In the genomic region with DNA sequence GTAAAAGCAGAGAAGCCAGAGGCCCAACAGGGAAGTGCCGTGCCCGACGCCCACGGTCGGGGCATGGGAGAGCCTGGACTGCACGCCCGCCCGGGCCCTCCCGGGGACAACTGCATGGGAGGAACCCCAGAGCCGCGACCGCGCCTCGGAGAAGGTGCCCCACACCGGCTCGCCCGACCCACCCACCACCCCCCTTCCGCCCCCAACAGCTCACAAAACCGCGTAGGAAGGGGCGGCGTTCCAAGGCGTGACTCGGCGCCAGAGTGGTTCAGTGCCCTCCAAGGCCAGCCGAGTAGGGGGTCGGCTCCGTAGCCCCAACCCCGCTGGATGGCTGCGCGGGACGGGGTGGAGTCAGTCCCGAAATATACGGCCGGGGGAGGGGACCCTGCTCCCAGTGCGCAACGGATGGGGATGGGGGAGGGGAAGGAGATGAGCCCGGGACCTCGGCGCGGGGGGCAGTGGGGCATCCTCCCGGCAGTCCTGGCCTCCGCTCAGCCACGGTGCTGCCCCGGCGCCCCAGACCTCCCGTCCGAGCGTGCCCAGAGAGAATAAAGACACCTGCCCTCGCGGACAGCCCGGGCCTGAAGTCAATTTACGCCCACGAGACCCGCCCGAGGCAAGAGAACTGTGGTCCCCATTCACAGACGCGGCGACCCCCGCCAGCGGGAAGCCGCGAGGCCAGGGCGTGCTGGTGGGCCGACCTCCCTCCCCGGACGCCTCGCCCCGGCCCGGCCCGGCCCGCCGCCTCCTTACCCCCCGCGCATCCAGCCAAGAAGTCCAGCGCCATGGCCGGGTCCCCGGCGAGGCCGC, we compare ENCODE assay signal across 8 cellular contexts. TPM values are rescaled to one million over a fixed set of nuclear protein-coding genes. Genes with fewer than 3 reads are reported as not detected.
A peak's percentile ranks its signal among the peaks of the same experiment; 100 is the strongest.
DNase-seq lines count a peak whose midpoint lies in the region; ATAC-seq, FAIRE-seq and TF ChIP-seq lines count a peak whose summit lies in the region.

No MANE protein-coding gene starts in this region.

- H3K27ac ChIP-seq in endothelial cell of umbilical vein (ENCODE audit: insufficient read depth, low read depth, low read length) (peak overlapping the region; percentile 30), transverse colon (peak overlapping the region; percentile 88 to 93 (median 90))

- peak overlapping the region; percentile 68 for H3K27ac Mint-ChIP-seq in activated CD8-positive, alpha-beta T cell treated with anti-CD3 and anti-CD28 coated beads for 36 hours
- H3K27ac Mint-ChIP-seq in natural killer cell: peak overlapping the region; percentile 64 to 82

- POLR2A ChIA-PET in activated CD8-positive, alpha-beta T cell treated with anti-CD3 and anti-CD28 coated beads for 36 hours (lab: Charles Lee): interaction anchor here (0.6 to 1.6 kb wide), 4 partner anchors 14 to 60 kb away, joined by 3 to 5 read pairs (median 4); no protein-coding TSS in a partner anchor
- POLR2A ChIA-PET in endothelial cell of umbilical vein (lab: Charles Lee): interaction anchor here (0.7 kb wide), 1 partner anchor 69 kb away, joined by 3 read pairs; a partner anchor contains a TSS

- H3K4me1 ChIP-seq in endothelial cell of umbilical vein (ENCODE audit: control insufficient read depth, extremely low read depth, insufficient read depth, low read length) (peaks cover 21% of the 10 kb centered on the region), transverse colon (peaks cover 10 to 44% (median 25%) of the 10 kb centered on the region in 4 donors)

- no peaks in the 10 kb centered on the region for H4K20me1 ChIP-seq in endothelial cell of umbilical vein (replicated peaks; ENCODE audit: control insufficient read depth, extremely low read depth, insufficient read depth, low read length)

- no peaks in the 10 kb centered on the region for H3K9me3 ChIP-seq in endothelial cell of umbilical vein (replicated peaks; ENCODE audit: control insufficient read depth, insufficient read depth, low read length)
- no peaks in the 10 kb centered on the region for H3K9me3 ChIP-seq in transverse colon

- 1% methylated on average over 45 of the region's 80 CpGs; no CpG with 5 or more reads in 1 of the 2 donors for WGBS in transverse colon (ENCODE audit: low coverage in 1 of 2), 2 donors

- peak overlapping the region; percentile 78 for H3K4me3 Mint-ChIP-seq in activated CD8-positive, alpha-beta T cell treated with anti-CD3 and anti-CD28 coated beads for 36 hours
- peak overlapping the region; percentile 93 for H3K4me3 Mint-ChIP-seq in natural killer cell

- peaks cover 12% of the 10 kb centered on the region for H3K4me1 Mint-ChIP-seq in activated CD8-positive, alpha-beta T cell treated with anti-CD3 and anti-CD28 coated beads for 36 hours (ENCODE audit: low read depth)
- peaks cover 18 to 20% of the 10 kb centered on the region in 2 donors for H3K4me1 Mint-ChIP-seq in natural killer cell

- TF ChIP-seq POLR2A in endothelial cell of umbilical vein (IDR thresholded peaks at IDR 0.05; ENCODE audit: low read depth, low read length): no peak
- no peak for TF ChIP-seq POLR2A in transverse colon (IDR thresholded peaks at IDR 0.05)

- FAIRE-seq in endothelial cell of umbilical vein (lab: Jason Lieb, UNC): no peak

- peak overlapping the region; percentile 60 for H3K4me2 ChIP-seq in endothelial cell of umbilical vein (ENCODE audit: insufficient read depth, low read length)

- intact Hi-C loops in activated CD8-positive, alpha-beta T cell treated with anti-CD3 and anti-CD28 coated beads for 36 hours (cut with micrococcal nuclease): loop anchor here (10.0 kb wide), 1 partner anchor 69 kb away; a partner anchor contains a TSS
- intact Hi-C loops in endothelial cell of umbilical vein (cut with micrococcal nuclease) (loop anchor here (1.0 to 10.0 kb wide), 5 partner anchors 13 to 349 kb away; a partner anchor contains a TSS), natural killer cell (cut with micrococcal nuclease) (loop anchor here (2.0 to 5.0 kb wide), 2 partner anchors 21 to 72 kb away; a partner anchor contains a TSS), transverse colon (cut with DNase I; ENCODE audit: low total_unique reads) (loop anchor here (2.0 to 5.0 kb wide), 2 partner anchors 35 to 72 kb away; a partner anchor contains a TSS)

- BruUV-seq in endothelial cell of umbilical vein (replicated peaks; lab: Mats Ljungman, UMichigan): no TSS peak

- DNase-seq in EL (peak; percentile 39), endothelial cell of umbilical vein (ENCODE audit: low read depth, low spot score) (peak; percentile 34), natural killer cell (peak; percentile 22), transverse colon (peak; percentile 48)
- peak; percentile 64 for DNase-seq in activated CD8-positive, alpha-beta T cell treated with anti-CD3 and anti-CD28 coated beads for 36 hours

- H3K27me3 Mint-ChIP-seq in activated CD8-positive, alpha-beta T cell treated with anti-CD3 and anti-CD28 coated beads for 36 hours: peaks cover 2% of the 10 kb centered on the region
- peaks cover 0 to 3% of the 10 kb centered on the region in 2 donors for H3K27me3 Mint-ChIP-seq in natural killer cell (ENCODE audit: low read depth in 2 of 2)

- dilution Hi-C loops in endothelial cell of umbilical vein (cut with MboI; ENCODE audit: extremely low pct_ligation_motif_present, low sequenced_read_pairs): no loop called here

- H3K4me3 ChIP-seq in endothelial cell of umbilical vein (replicated peaks in 1 of 3; ENCODE audit: insufficient read depth in 1 of 3, low read depth in 1 of 3, low read length in 3 of 3) (peak overlapping the region; percentile 57 to 89 (median 61)), transverse colon (peak overlapping the region; percentile 69 to 97 (median 82))

- H3K27me3 ChIP-seq in endothelial cell of umbilical vein (ENCODE audit: control insufficient read depth in 2 of 2, insufficient read depth in 2 of 2, low read length in 2 of 2) (no peaks in the 10 kb centered on the region), transverse colon (no peaks in the 10 kb centered on the region)

- ATAC-seq in HG03175 (IDR thresholded peaks at IDR 0.05; ENCODE audit: unreplicated experiment) (peak; percentile 8), natural killer cell (peak; percentile 7 to 30 (median 14)), GM18861 (IDR thresholded peaks at IDR 0.05; ENCODE audit: unreplicated experiment) (no peak), HG03097 (IDR thresholded peaks at IDR 0.05; ENCODE audit: low FRiP score, unreplicated experiment) (no peak)
- peak; percentile 32 for ATAC-seq in activated CD8-positive, alpha-beta T cell treated with anti-CD3 and anti-CD28 coated beads for 36 hours

- H3K36me3 ChIP-seq in endothelial cell of umbilical vein (ENCODE audit: control insufficient read depth in 2 of 2, extremely low read depth in 1 of 2, insufficient read depth in 2 of 2, low read length in 2 of 2): no peaks in the 10 kb centered on the region
- H3K36me3 ChIP-seq in transverse colon: no peaks in the 10 kb centered on the region

- peak overlapping the region; percentile 57 for H2AFZ ChIP-seq in endothelial cell of umbilical vein (ENCODE audit: low read depth, low read length)

- peaks cover 10% of the 10 kb centered on the region for H3K79me2 ChIP-seq in endothelial cell of umbilical vein (ENCODE audit: control insufficient read depth, insufficient read depth, low read length)

- TF ChIP-seq EP300 in transverse colon (IDR thresholded peaks at IDR 0.05; ENCODE audit: low read depth): no peak

- H3K9me3 Mint-ChIP-seq in activated CD8-positive, alpha-beta T cell treated with anti-CD3 and anti-CD28 coated beads for 36 hours: no peaks in the 10 kb centered on the region
- no peaks in the 10 kb centered on the region for H3K9me3 Mint-ChIP-seq in natural killer cell

- no peaks in the 10 kb centered on the region for H3K9me1 ChIP-seq in endothelial cell of umbilical vein (replicated peaks; ENCODE audit: control insufficient read depth, extremely low read depth, insufficient read depth, low read length)

- H3K9ac ChIP-seq in endothelial cell of umbilical vein (replicated peaks; ENCODE audit: extremely low read depth, insufficient read depth, low read length): peak overlapping the region; percentile 74

- CTCF ChIA-PET in activated CD8-positive, alpha-beta T cell treated with anti-CD3 and anti-CD28 coated beads for 36 hours (lab: Charles Lee): interaction anchor here (0.9 kb wide), 1 partner anchor 21 kb away, joined by 3 read pairs; no protein-coding TSS in a partner anchor
- CTCF ChIA-PET in endothelial cell of umbilical vein (lab: Charles Lee): interaction anchor here (0.6 to 1.4 kb wide), 4 partner anchors 9 to 72 kb away, joined by 4 to 10 read pairs (median 5); no protein-coding TSS in a partner anchor

- no peaks in the 10 kb centered on the region for H3K36me3 Mint-ChIP-seq in activated CD8-positive, alpha-beta T cell treated with anti-CD3 and anti-CD28 coated beads for 36 hours (ENCODE audit: low read depth)
- H3K36me3 Mint-ChIP-seq in natural killer cell: no peaks in the 10 kb centered on the region

- TF ChIP-seq CTCF in activated CD8-positive, alpha-beta T cell treated with anti-CD3 and anti-CD28 coated beads for 36 hours (IDR thresholded peaks at IDR 0.05): no peak
- TF ChIP-seq CTCF in endothelial cell of umbilical vein (IDR thresholded peaks at IDR 0.05; ENCODE audit: extremely low read depth in 1 of 2, insufficient read depth in 1 of 2, low read depth in 1 of 2, low read length in 2 of 2): no peak
- TF ChIP-seq CTCF in natural killer cell (IDR thresholded peaks at IDR 0.05): no peak
- no peak for TF ChIP-seq CTCF in transverse colon (IDR thresholded peaks at IDR 0.05)

- in situ Hi-C loops in transverse colon (cut with MboI; ENCODE audit: low pct_ligation_motif_present in 1 of 4, low pct_unique_long_range_greater_than_20kb in 1 of 4, low sequenced_read_pairs in 3 of 4): no loop called here

RNA-seq across cellular contexts. Expression of a gene that starts 0.6 kb away (rescaled TPM):
- total RNA-seq in activated CD8-positive, alpha-beta T cell treated with anti-CD3 and anti-CD28 coated beads for 36 hours: 10 to 100 TPM; 23.6 to 24.7 TPM
- 108 and 132 TPM in 2 replicates for total RNA-seq in endothelial cell of umbilical vein
- 154 and 187 TPM in 2 replicates for polyA plus RNA-seq in endothelial cell of umbilical vein
- 55.5 and 101 TPM in 2 replicates for polyA plus RNA-seq in endothelial cell of umbilical vein (2011; cell fraction: cytosol; rRNA removed)
- 267 and 310 TPM in 2 replicates for polyA plus RNA-seq in endothelial cell of umbilical vein (2011; cell fraction: nucleus; rRNA removed)
- 31.9 and 66.1 TPM in 2 replicates for polyA plus RNA-seq in endothelial cell of umbilical vein (2012)
- 50.6 and 59.6 TPM in 2 replicates for polyA minus RNA-seq in endothelial cell of umbilical vein
- 16.9 TPM for polyA minus RNA-seq in endothelial cell of umbilical vein (2011; cell fraction: cytosol; rRNA and poly(A)+ RNA removed)
- polyA minus RNA-seq in endothelial cell of umbilical vein (2011; cell fraction: nucleus; rRNA and poly(A)+ RNA removed): 50.4 and 76.0 TPM in 2 replicates
- 10 to 100 TPM in 2 of 3 donors, 1 to 10 TPM in 1; 8.6 to 80.7 (median 69.3) TPM for total RNA-seq in natural killer cell
- 10 to 100 TPM; 16.8 to 62.7 (median 19.7) TPM for total RNA-seq in transverse colon

RNA-seq across cellular contexts. Expression of a gene that starts 17.5 kb away (rescaled TPM):
- not detected for total RNA-seq in activated CD8-positive, alpha-beta T cell treated with anti-CD3 and anti-CD28 coated beads for 36 hours
- total RNA-seq in endothelial cell of umbilical vein (not detected in 2 replicates), natural killer cell (under 1 TPM in 1 of 3 donors, not detected in 2; 0.20 TPM), transverse colon (under 1 TPM in 2 of 4 donors, not detected in 2; 0.27 to 0.32 TPM)
- not detected in 2 replicates for polyA plus RNA-seq in endothelial cell of umbilical vein
- polyA plus RNA-seq in endothelial cell of umbilical vein (2011; cell fraction: cytosol; rRNA removed): 0.04 TPM in 1 of 2 replicates, not detected in the other
- not detected in 2 replicates for polyA plus RNA-seq in endothelial cell of umbilical vein (2011; cell fraction: nucleus; rRNA removed)
- not detected in 2 replicates for polyA plus RNA-seq in endothelial cell of umbilical vein (2012)
- polyA minus RNA-seq in endothelial cell of umbilical vein: not detected in 2 replicates
- not detected for polyA minus RNA-seq in endothelial cell of umbilical vein (2011; cell fraction: cytosol; rRNA and poly(A)+ RNA removed)
- polyA minus RNA-seq in endothelial cell of umbilical vein (2011; cell fraction: nucleus; rRNA and poly(A)+ RNA removed): not detected in 2 replicates

Comparison
In these comparisons a context has a peak if more than half of its experiments do, and no peak if none do; other contexts are left out.
1. ATAC-seq: peak in HG03175 (single experiment), activated CD8-positive, alpha-beta T cell treated with anti-CD3 and anti-CD28 coated beads for 36 hours (single experiment) and natural killer cell (3 of 3); none in GM18861 (single experiment) and HG03097 (single experiment).
2. Peak in every context shown above with its lines, with median percentiles within 50 percentile points of each other: DNase-seq.